Comparison of ENCODE assay signal across 7 cellular contexts in genomic region chr3:141877911-141878310, GRCh38. TPM values are rescaled to one million over a fixed set of nuclear protein-coding genes. Genes with fewer than 3 reads are reported as not detected.
A peak's percentile ranks its signal among the peaks of the same experiment; 100 is the strongest.
DNase-seq lines count a peak whose midpoint lies in the region; ATAC-seq and TF ChIP-seq lines count a peak whose summit lies in the region.

No MANE protein-coding gene starts in this region.

- peaks cover 20% of the 10 kb centered on the region; the same call in 1 of the 2 replicates for H3K36me3 ChIP-seq in OCI-LY1 (ENCODE audit: insufficient read depth, low read length)
- no peaks in the 10 kb centered on the region for H3K36me3 ChIP-seq in neural cell (ENCODE audit: insufficient read depth, low read length)

- DNase-seq in dorsolateral prefrontal cortex: no peak
- no peak for DNase-seq in central memory CD4-positive, alpha-beta T cell
- DNase-seq in NCI-H1417 treated with DMSO at 0.1 percent for 48 hours (lab: John Stamatoyannopoulos, UW): no peak

- TF ChIP-seq EP300 in neural cell (conservative IDR thresholded peaks at IDR 0.05; ENCODE audit: poor library complexity, severe bottlenecking): no peak

- TF ChIP-seq CTCF in GM12875 (IDR thresholded peaks at IDR 0.05; ENCODE audit: borderline replicate concordance, insufficient read depth, low read depth, low read length) (no peak), OCI-LY1 (IDR thresholded peaks at IDR 0.05; ENCODE audit: low read length) (no peak), dorsolateral prefrontal cortex (IDR thresholded peaks at IDR 0.05 in 54 of 56, conservative IDR thresholded peaks at IDR 0.05 in 2 of 56; ENCODE audit: low read depth in 1 of 56, partially characterized antibody in 56 of 56) (no peak), neural cell (IDR thresholded peaks at IDR 0.05; ENCODE audit: poor library complexity, severe bottlenecking) (no peak)

- H4K20me1 ChIP-seq in OCI-LY1 (ENCODE audit: insufficient read depth, low read length): no peaks in the 10 kb centered on the region
- peaks cover 3% of the 10 kb centered on the region for H4K20me1 ChIP-seq in neural cell (ENCODE audit: insufficient read depth)

- no peaks in the 10 kb centered on the region for H3F3A ChIP-seq in OCI-LY1 (ENCODE audit: insufficient read depth, low read length)
- no peaks in the 10 kb centered on the region for H3F3A ChIP-seq in neural cell (ENCODE audit: insufficient read depth, low read length, poor library complexity, severe bottlenecking)

- H2AFZ ChIP-seq in OCI-LY1 (ENCODE audit: low read length) (no peak overlapping the region), neural cell (ENCODE audit: low read depth, low read length) (no peak overlapping the region)

- no peak for TF ChIP-seq RAD21 in neural cell (conservative IDR thresholded peaks at IDR 0.05)

- no peaks in the 10 kb centered on the region for H3K9me2 ChIP-seq in OCI-LY1 (ENCODE audit: low read depth, low read length)
- no peaks in the 10 kb centered on the region for H3K9me2 ChIP-seq in neural cell (ENCODE audit: insufficient read depth, low read length)

- H3K4me3 ChIP-seq in GM12875 (ENCODE audit: low read depth, low read length): peak overlapping the region; percentile 87
- peak overlapping the region; percentile 93 for H3K4me3 ChIP-seq in OCI-LY1 (ENCODE audit: low read depth, low read length, poor library complexity, severe bottlenecking)
- H3K4me3 ChIP-seq in dorsolateral prefrontal cortex: peak overlapping the region; percentile 64 to 98 (median 87)
- H3K4me3 ChIP-seq in neural cell (ENCODE audit: low read length): peak overlapping the region; percentile 91

- H3K4me2 ChIP-seq in OCI-LY1 (ENCODE audit: low read length): peak overlapping the region; percentile 83
- peak overlapping the region; percentile 89 for H3K4me2 ChIP-seq in neural cell (ENCODE audit: low read length)

- H3K79me2 ChIP-seq in OCI-LY1 (ENCODE audit: insufficient read depth, low read length) (peaks cover 58% of the 10 kb centered on the region), neural cell (replicated peaks; ENCODE audit: insufficient read depth, low read length) (peaks cover 52% of the 10 kb centered on the region)

- no peak for ATAC-seq in GM21717 (IDR thresholded peaks at IDR 0.05; ENCODE audit: unreplicated experiment)

- peak overlapping the region; percentile 58 for H3K27ac ChIP-seq in OCI-LY1 (ENCODE audit: low read depth, low read length, poor library complexity, severe bottlenecking)
- peak overlapping the region in 30 of 59 donors; percentile 89 to 100 (median 98) for H3K27ac ChIP-seq in dorsolateral prefrontal cortex
- peak overlapping the region; percentile 86 for H3K27ac ChIP-seq in neural cell (ENCODE audit: low read length)

- H3K4me1 ChIP-seq in OCI-LY1 (ENCODE audit: insufficient read depth, low read length, severe bottlenecking): peaks cover 49% of the 10 kb centered on the region

- H3K27me3 ChIP-seq in OCI-LY1 (ENCODE audit: insufficient read depth, low read length) (no peaks in the 10 kb centered on the region), dorsolateral prefrontal cortex (no peaks in the 10 kb centered on the region), neural cell (ENCODE audit: insufficient read depth, low read depth, low read length) (no peaks in the 10 kb centered on the region)

- H3K9me3 ChIP-seq in OCI-LY1 (ENCODE audit: low read length) (no peaks in the 10 kb centered on the region), neural cell (ENCODE audit: low read length) (no peaks in the 10 kb centered on the region)

- H3K9ac ChIP-seq in OCI-LY1 (ENCODE audit: low read length): peak overlapping the region; percentile 98
- H3K9ac ChIP-seq in neural cell (ENCODE audit: low read length): peak overlapping the region; percentile 99

- intact Hi-C loops in dorsolateral prefrontal cortex (cut with DNase I): loop anchor here (5.0 to 10.0 kb wide), 5 partner anchors 267 to 566 kb away; partner anchors contain the start of genes RASA2 (in 1 of the 2) and TFDP2 (in 1 of the 2)

TF ChIP-seq in neural cell, 6 proteins besides CTCF, POLR2A, EP300 and RAD21:
- no peak for TF ChIP-seq TAF1 (IDR thresholded peaks at IDR 0.05; ENCODE audit: low read depth)
- no peak for TF ChIP-seq POLR2AphosphoS5 (IDR thresholded peaks at IDR 0.05)

RNA-seq across cellular contexts. Expression of gene ATP1B3, which starts 1.5 kb away (rescaled TPM):
- 100 to 1,000 TPM in 66 of 120 experiments, 10 to 100 TPM in 54; 60.5 to 189 (median 103) TPM for total RNA-seq in dorsolateral prefrontal cortex
- 106 and 131 TPM in 2 replicates for polyA plus RNA-seq in neural cell
- 39.4 and 49.8 TPM in 2 replicates for polyA minus RNA-seq in neural cell
